ENCODE assay signal across 8 cellular contexts in the genomic region with DNA sequence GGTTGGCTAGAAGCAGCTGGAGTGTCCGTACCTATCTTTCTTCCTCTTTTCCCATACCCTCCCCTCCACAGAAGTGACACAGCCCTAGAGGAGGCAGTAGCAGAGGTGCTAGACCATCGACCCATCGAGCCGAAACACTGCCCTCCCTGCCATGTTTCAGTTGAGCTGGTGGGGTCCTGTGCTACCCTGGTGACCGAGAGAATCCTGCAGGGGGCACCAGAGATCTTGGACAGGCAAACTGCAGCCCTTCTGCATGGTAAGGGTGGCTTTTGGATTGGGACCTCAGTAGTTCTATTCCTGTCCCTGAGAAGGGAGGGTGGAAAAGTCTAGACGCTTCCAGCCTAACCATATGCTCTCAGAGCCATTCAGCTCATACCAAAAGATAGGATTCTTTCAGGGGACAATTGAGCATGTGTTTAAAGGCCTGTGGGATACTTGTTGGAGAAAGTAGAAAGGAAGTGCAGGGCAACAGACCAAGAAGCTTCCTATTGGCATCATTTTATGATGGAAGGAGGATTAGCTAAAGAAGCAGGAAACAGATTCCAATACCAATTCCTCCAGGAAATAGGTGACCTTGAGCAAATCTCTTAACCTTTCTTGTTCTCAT. TPM values are rescaled to one million over a fixed set of nuclear protein-coding genes. Genes with fewer than 3 reads are reported as not detected.
A peak's percentile ranks its signal among the peaks of the same experiment; 100 is the strongest.
DNase-seq lines count a peak whose midpoint lies in the region; ATAC-seq and TF ChIP-seq lines count a peak whose summit lies in the region.

No MANE protein-coding gene starts in this region.

- DNase-seq in GM10266 (ENCODE audit: extremely low spot score): peak; percentile 77
- peak; percentile 60 for DNase-seq in NCI-H1105 (lab: John Stamatoyannopoulos, UW)
- DNase-seq in T-helper 2 cell treated with Interferon-gamma antibody and Interleukin-4, amounts not matched to agents 5 μg/mL and 100 μg/mL, for 36 hours (ENCODE audit: low spot score): peak; percentile 62
- DNase-seq in anterior cingulate cortex (lab: John Stamatoyannopoulos, UW): peak in 55 of 58 donors; percentile 6 to 83 (median 56)
- peak; percentile 81 for DNase-seq in hepatic stellate cell (ENCODE audit: low spot score)
- peak; percentile 92 for DNase-seq in sciatic nerve (ENCODE audit: low spot score)

- peak; percentile 85 for TF ChIP-seq CTCF in GM10266 (IDR thresholded peaks at IDR 0.05; ENCODE audit: control insufficient read depth, insufficient read depth, low read depth, missing control alignments)

- no peak overlapping the region for H3K27ac Mint-ChIP-seq in T-helper 2 cell treated with Interferon-gamma antibody and Interleukin-4, amounts not matched to agents 5 μg/mL and 100 μg/mL, for 36 hours

- peaks cover 4% of the 10 kb centered on the region for H3K4me1 Mint-ChIP-seq in T-helper 2 cell treated with Interferon-gamma antibody and Interleukin-4, amounts not matched to agents 5 μg/mL and 100 μg/mL, for 36 hours (ENCODE audit: low read depth)

- H3K9me3 Mint-ChIP-seq in T-helper 2 cell treated with Interferon-gamma antibody and Interleukin-4, amounts not matched to agents 5 μg/mL and 100 μg/mL, for 36 hours: no peaks in the 10 kb centered on the region

- H3K4me3 Mint-ChIP-seq in T-helper 2 cell treated with Interferon-gamma antibody and Interleukin-4, amounts not matched to agents 5 μg/mL and 100 μg/mL, for 36 hours: peak overlapping the region; percentile 49

- intact Hi-C loops in sciatic nerve (cut with DNase I): no loop called here

- peaks cover 23% of the 10 kb centered on the region for H3K36me3 Mint-ChIP-seq in T-helper 2 cell treated with Interferon-gamma antibody and Interleukin-4, amounts not matched to agents 5 μg/mL and 100 μg/mL, for 36 hours (ENCODE audit: low read depth)

- ATAC-seq in sciatic nerve: peak; percentile 94
- no peak for ATAC-seq in HG03342 (IDR thresholded peaks at IDR 0.05; ENCODE audit: unreplicated experiment)
- no peak for ATAC-seq in GM19395 (IDR thresholded peaks at IDR 0.05; ENCODE audit: unreplicated experiment)

- no peaks in the 10 kb centered on the region for H3K27me3 Mint-ChIP-seq in T-helper 2 cell treated with Interferon-gamma antibody and Interleukin-4, amounts not matched to agents 5 μg/mL and 100 μg/mL, for 36 hours (ENCODE audit: low read depth)

RNA-seq across cellular contexts. Expression of a gene that starts 11.7 kb away (rescaled TPM):
- total RNA-seq in sciatic nerve: 0.22 TPM

RNA-seq across cellular contexts. Expression of a gene that starts 16.4 kb away (rescaled TPM):
- 22.6 TPM for total RNA-seq in sciatic nerve

RNA-seq across cellular contexts. Expression of a gene that starts 17.9 kb away (rescaled TPM):
- 50.5 TPM for total RNA-seq in sciatic nerve

RNA-seq across cellular contexts. Expression of a gene that starts 22.9 kb away (rescaled TPM):
- 5.6 TPM for total RNA-seq in sciatic nerve

RNA-seq across cellular contexts. Expression of a gene that starts 34.8 kb away (rescaled TPM):
- total RNA-seq in sciatic nerve: 106 TPM
